Comparison of ENCODE assay signal across 8 cellular contexts in the genomic region with DNA sequence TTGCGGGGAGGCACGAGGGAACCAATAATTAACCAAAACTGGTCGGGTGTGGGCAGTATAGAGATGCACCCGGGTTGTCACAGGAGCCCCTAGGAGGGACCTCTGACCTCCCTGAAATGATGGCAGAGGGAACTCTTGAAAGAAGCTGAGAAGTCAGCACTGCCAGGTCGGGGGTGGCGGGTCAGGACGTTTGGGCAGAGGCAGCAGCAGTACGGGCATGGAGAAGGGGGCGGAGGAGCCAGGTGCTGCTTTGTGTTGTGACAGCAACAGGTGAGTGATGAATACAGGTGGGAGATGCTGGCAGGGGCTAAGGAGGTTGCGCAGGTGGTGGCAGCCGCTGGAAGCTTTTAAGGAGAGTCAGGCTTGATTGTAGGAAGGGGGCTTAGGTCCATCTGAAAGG. TPM values are rescaled to one million over a fixed set of nuclear protein-coding genes. Genes with fewer than 3 reads are reported as not detected.
A peak's percentile ranks its signal among the peaks of the same experiment; 100 is the strongest.
DNase-seq lines count a peak whose midpoint lies in the region; ATAC-seq, FAIRE-seq and TF ChIP-seq lines count a peak whose summit lies in the region.

No MANE protein-coding gene starts in this region.

- H4K20me1 ChIP-seq in astrocyte (ENCODE audit: insufficient read depth, low read length) (no peaks in the 10 kb centered on the region), MM.1S (ENCODE audit: insufficient read depth, low read length) (no peaks in the 10 kb centered on the region)

- peaks cover 0 to 4% (median 0%) of the 10 kb centered on the region in 3 donors for H3K27me3 Mint-ChIP-seq in CD14-positive monocyte (ENCODE audit: low read depth in 3 of 3)
- peaks cover 6% of the 10 kb centered on the region for H3K27me3 Mint-ChIP-seq in HFFc6 (ENCODE audit: insufficient read depth)
- H3K27me3 Mint-ChIP-seq in astrocyte (ENCODE audit: low read depth, unreplicated experiment): peaks cover 32% of the 10 kb centered on the region
- peaks cover 23% of the 10 kb centered on the region for H3K27me3 Mint-ChIP-seq in nephron (ENCODE audit: low read depth)

- H3K9me3 ChIP-seq in astrocyte (ENCODE audit: insufficient read depth, low read depth, low read length): no peaks in the 10 kb centered on the region
- no peaks in the 10 kb centered on the region for H3K9me3 ChIP-seq in MM.1S (replicated peaks; ENCODE audit: insufficient read depth, low read length)

- H3K27ac ChIP-seq in astrocyte (ENCODE audit: low read depth, low read length) (peak overlapping the region; percentile 28), MM.1S (ENCODE audit: low read length) (no peak overlapping the region)

- H3K27ac Mint-ChIP-seq in CD14-positive monocyte (peak overlapping the region; percentile 99 to 100 (median 99)), HFFc6 (peak overlapping the region; percentile 83), astrocyte (ENCODE audit: unreplicated experiment) (no peak overlapping the region), nephron (peak overlapping the region in 2 of 3 experiments; percentile 3 to 13)

- H3K9me3 Mint-ChIP-seq in CD14-positive monocyte (peaks cover 0 to 2% (median 0%) of the 10 kb centered on the region in 7 donors), HFFc6 (no peaks in the 10 kb centered on the region), astrocyte (ENCODE audit: unreplicated experiment) (peaks cover 2% of the 10 kb centered on the region), nephron (no peaks in the 10 kb centered on the region)

- H3K4me1 ChIP-seq in astrocyte (ENCODE audit: insufficient read depth, low read length): peaks cover 18% of the 10 kb centered on the region
- H3K4me1 ChIP-seq in MM.1S (ENCODE audit: low read length): no peaks in the 10 kb centered on the region

- no peak for TF ChIP-seq CTCF in CD14-positive monocyte (IDR thresholded peaks at IDR 0.05)
- TF ChIP-seq CTCF in HFFc6 (IDR thresholded peaks at IDR 0.05): no peak
- TF ChIP-seq CTCF in astrocyte (IDR thresholded peaks at IDR 0.05; ENCODE audit: insufficient read depth, low read depth, low read length): no peak
- no peak for TF ChIP-seq CTCF in nephron (IDR thresholded peaks at IDR 0.05; ENCODE audit: unreplicated experiment in 3 of 3)
- no peak for TF ChIP-seq CTCF in MM.1S (IDR thresholded peaks at IDR 0.05; ENCODE audit: low read length)

- no peaks in the 10 kb centered on the region for H3F3A ChIP-seq in MM.1S (ENCODE audit: insufficient read depth, low read length)

- H3K4me2 ChIP-seq in astrocyte (ENCODE audit: low read length) (peak overlapping the region; percentile 60), MM.1S (ENCODE audit: low read depth, low read length) (no peak overlapping the region)

- DNase-seq in CD14-positive monocyte (ENCODE audit: low spot score) (no peak), HFFc6 (no peak), astrocyte (ENCODE audit: low read depth) (no peak), NCI-H1436 (lab: John Stamatoyannopoulos, UW) (no peak), MM.1S (no peak)
- no peak for DNase-seq in stimulated activated CD8-positive, alpha-beta memory T cell treated with anti-CD3 and anti-CD28 coated beads, Interleukin-4, amount 100 ng/mL, for 48 hours

- H3K4me1 Mint-ChIP-seq in CD14-positive monocyte (peaks cover 100% of the 10 kb centered on the region), HFFc6 (ENCODE audit: low read depth) (peaks cover 17% of the 10 kb centered on the region), astrocyte (ENCODE audit: low read depth, unreplicated experiment) (peaks cover 12% of the 10 kb centered on the region), nephron (peaks cover 20% of the 10 kb centered on the region)

- peaks cover 92 to 95% of the 10 kb centered on the region in 2 donors for H3K36me3 Mint-ChIP-seq in CD14-positive monocyte
- H3K36me3 Mint-ChIP-seq in HFFc6 (ENCODE audit: low read depth): no peaks in the 10 kb centered on the region
- H3K36me3 Mint-ChIP-seq in astrocyte (ENCODE audit: low read depth, unreplicated experiment): no peaks in the 10 kb centered on the region
- no peaks in the 10 kb centered on the region for H3K36me3 Mint-ChIP-seq in nephron (ENCODE audit: low read depth)

- H3K79me2 ChIP-seq in astrocyte (ENCODE audit: insufficient read depth, low read length): no peaks in the 10 kb centered on the region
- H3K79me2 ChIP-seq in MM.1S (ENCODE audit: low read length): peaks cover 5% of the 10 kb centered on the region; the same call in 1 of the 2 replicates

- peak overlapping the region; percentile 67 to 87 for H3K4me3 Mint-ChIP-seq in CD14-positive monocyte
- peak overlapping the region; percentile 46; the same call in 1 of the 2 replicates for H3K4me3 Mint-ChIP-seq in HFFc6
- H3K4me3 Mint-ChIP-seq in astrocyte (ENCODE audit: unreplicated experiment): no peak overlapping the region
- H3K4me3 Mint-ChIP-seq in nephron: no peak overlapping the region

- no peaks in the 10 kb centered on the region for H3K27me3 ChIP-seq in astrocyte (ENCODE audit: insufficient read depth, low read length)
- no peaks in the 10 kb centered on the region for H3K27me3 ChIP-seq in MM.1S (replicated peaks; ENCODE audit: insufficient read depth, low read length)

- intact Hi-C loops in CD14-positive monocyte (cut with micrococcal nuclease): loop anchor here in 1 of 2 donors (5.0 kb wide), 1 partner anchor 36 kb away; no protein-coding TSS in a partner anchor

- no peak for ATAC-seq in HG02852 (IDR thresholded peaks at IDR 0.05; ENCODE audit: unreplicated experiment)

- H3K36me3 ChIP-seq in astrocyte (ENCODE audit: insufficient read depth, low read length): no peaks in the 10 kb centered on the region
- no peaks in the 10 kb centered on the region for H3K36me3 ChIP-seq in MM.1S (replicated peaks; ENCODE audit: insufficient read depth, low read length)

- no peaks in the 10 kb centered on the region for H3K9me2 ChIP-seq in MM.1S (replicated peaks; ENCODE audit: insufficient read depth, low read length)

- H3K9ac ChIP-seq in astrocyte (ENCODE audit: low read length): peak overlapping the region; percentile 57
- no peak overlapping the region for H3K9ac ChIP-seq in MM.1S (ENCODE audit: low read length)

- peak overlapping the region; percentile 39 for H2AFZ ChIP-seq in astrocyte (ENCODE audit: low read depth, low read length)
- no peak overlapping the region for H2AFZ ChIP-seq in MM.1S (ENCODE audit: low read length)

- H3K4me3 ChIP-seq in astrocyte (ENCODE audit: insufficient read depth, low read depth, low read length): no peak overlapping the region
- H3K4me3 ChIP-seq in MM.1S (ENCODE audit: low read length): no peak overlapping the region

- FAIRE-seq in astrocyte (lab: Jason Lieb, UNC): no peak

RNA-seq across cellular contexts. Expression of a gene that starts 11.7 kb away (rescaled TPM):
- 100 to 1,000 TPM; 436 to 761 TPM for polyA plus RNA-seq in CD14-positive monocyte
- total RNA-seq in HFFc6 (2021; fragmentation: NEBNext Ultra II Directional; extraction: Animal tissue kit (Norgen Biotek cat#: 25700)): under 1 TPM; 0.14 to 0.66 (median 0.33) TPM
- total RNA-seq in astrocyte: 0.09 TPM in 1 of 2 replicates, not detected in the other

RNA-seq across cellular contexts. Expression of a gene that starts 51.3 kb away (rescaled TPM):
- polyA plus RNA-seq in CD14-positive monocyte: 1 to 10 TPM; 3.6 to 5.1 TPM
- 10 to 100 TPM; 18.8 to 29.5 (median 21.5) TPM for total RNA-seq in HFFc6 (2021; fragmentation: NEBNext Ultra II Directional; extraction: Animal tissue kit (Norgen Biotek cat#: 25700))
- 25.9 and 28.8 TPM in 2 replicates for total RNA-seq in astrocyte

Comparison
In these comparisons a context has a peak if more than half of its experiments do, and no peak if none do; other contexts are left out.
1. H3K4me3 Mint-ChIP-seq: peak in CD14-positive monocyte (2 of 2) and HFFc6 (single experiment); none in astrocyte (single experiment) and nephron (0 of 3).